Comparison of ENCODE assay signal across 25 cellular contexts in genomic region chr6:157754351-157754750, GRCh38.
DNase-seq lines count a peak whose midpoint lies in the region; TF ChIP-seq lines count a peak whose summit lies in the region.
"Had no signal": no experiment of that assay in that cellular context is flagged by ENCODE, and none has a peak within 500 bp of the region (broad histone marks: within the 10 kb centered on the region; RNA-seq: fewer than 3 reads in every experiment).

No MANE protein-coding gene starts in this region.

- CTCF ChIA-PET in HEK293 (lab: Yijun Ruan, JAX) = interaction anchor here (0.7 kb wide), 2 partner anchors 8 to 555 kb away, joined by 3 to 4 read pairs; no protein-coding TSS in a partner anchor

- H3K9me3 Mint-ChIP-seq in activated T-cell treated with anti-CD3 and anti-CD28 coated beads, Interleukin-2, amount 50 U/mL, for 24 hours = peaks cover 7% of the 10 kb centered on the region
- H3K9me3 Mint-ChIP-seq in activated T-helper 2 cell treated with anti-CD3 and anti-CD28 coated beads, Interferon-gamma antibody, Interleukin-2, Interleukin-4, amounts not matched to agents 10 μg/mL and 5 μg/mL and 100 μg/mL, durations not matched to agents 14 hours and 24 hours and 36 hours = peaks cover 9% of the 10 kb centered on the region
- H3K9me3 Mint-ChIP-seq in neural progenitor cell = peaks cover 38% of the 10 kb centered on the region

- H2AFZ ChIP-seq in neural progenitor cell (replicated peaks) = no peak overlapping the region

- intact Hi-C loops in activated T-helper 2 cell treated with anti-CD3 and anti-CD28 coated beads, Interferon-gamma antibody, Interleukin-2, Interleukin-4, amounts not matched to agents 10 μg/mL and 5 μg/mL and 100 μg/mL, durations not matched to agents 14 hours and 24 hours and 36 hours (cut with micrococcal nuclease) = no loop called here

- H3F3A ChIP-seq in neural progenitor cell (ENCODE audit: low read depth) = peaks cover 17% of the 10 kb centered on the region

- H3K4me1 ChIP-seq in HEK293 (ENCODE audit: control insufficient read depth, insufficient read depth, low read length) (0 out of 2 replicates have a peak, but pooled peaks cover 3% of the 10 kb centered on the region), neural progenitor cell (peaks cover 7% of the 10 kb centered on the region)

- no peaks in the 10 kb centered on the region for H3K36me3 ChIP-seq in HEK293 (ENCODE audit: control insufficient read depth in 2 of 2, insufficient read depth in 1 of 2, low read length in 2 of 2)
- no peaks in the 10 kb centered on the region for H3K36me3 ChIP-seq in neural progenitor cell

- H3K36me3 Mint-ChIP-seq in activated T-cell treated with anti-CD3 and anti-CD28 coated beads, Interleukin-2, amount 50 U/mL, for 24 hours (ENCODE audit: low read depth) = peaks cover 2% of the 10 kb centered on the region
- H3K36me3 Mint-ChIP-seq in activated T-helper 2 cell treated with anti-CD3 and anti-CD28 coated beads, Interferon-gamma antibody, Interleukin-2, Interleukin-4, amounts not matched to agents 10 μg/mL and 5 μg/mL and 100 μg/mL, durations not matched to agents 14 hours and 24 hours and 36 hours (ENCODE audit: low read depth) = no peaks in the 10 kb centered on the region
- peaks cover 4% of the 10 kb centered on the region for H3K36me3 Mint-ChIP-seq in neural progenitor cell
- H3K36me3 Mint-ChIP-seq: activated CD8-positive, alpha-beta memory T cell treated with anti-CD3 and anti-CD28 coated beads, Interleukin-2, amount 10 ng/mL, durations not matched to agents 7 days and 5 days; immature natural killer cell had no signal

- H3K27me3 ChIP-seq in neural progenitor cell = no peaks in the 10 kb centered on the region

- H3K4me2 ChIP-seq in neural progenitor cell = no peak overlapping the region
- H3K4me2 ChIP-seq: A549 had no signal

- H3K79me2 ChIP-seq in neural progenitor cell (ENCODE audit: low read depth) = no peaks in the 10 kb centered on the region

- H3K4me3 ChIP-seq in HEK293 (ENCODE audit: low read depth, low read length) = no peak overlapping the region
- H3K4me3 ChIP-seq in neural progenitor cell = no peak overlapping the region
- H3K4me3 ChIP-seq: A549, mucosa of descending colon had no signal

- H3K27ac ChIP-seq in HEK293 (ENCODE audit: extremely low read depth, low read depth, low read length) (no peak overlapping the region), neural progenitor cell (no peak overlapping the region)
- H3K27ac ChIP-seq: A549 had no signal

- peaks cover 96% of the 10 kb centered on the region for H3K4me1 Mint-ChIP-seq in activated T-cell treated with anti-CD3 and anti-CD28 coated beads, Interleukin-2, amount 50 U/mL, for 24 hours (ENCODE audit: low read depth)
- peaks cover 74% of the 10 kb centered on the region for H3K4me1 Mint-ChIP-seq in activated T-helper 2 cell treated with anti-CD3 and anti-CD28 coated beads, Interferon-gamma antibody, Interleukin-2, Interleukin-4, amounts not matched to agents 10 μg/mL and 5 μg/mL and 100 μg/mL, durations not matched to agents 14 hours and 24 hours and 36 hours (ENCODE audit: low read depth)
- peaks cover 31% of the 10 kb centered on the region for H3K4me1 Mint-ChIP-seq in neural progenitor cell

- no peaks in the 10 kb centered on the region for H4K20me1 ChIP-seq in neural progenitor cell (ENCODE audit: low read depth)

- POLR2A ChIA-PET in HEK293 (lab: Yijun Ruan, JAX) = no interaction called here

- no peaks in the 10 kb centered on the region for H3K27me3 Mint-ChIP-seq in activated T-cell treated with anti-CD3 and anti-CD28 coated beads, Interleukin-2, amount 50 U/mL, for 24 hours
- peaks cover 24% of the 10 kb centered on the region for H3K27me3 Mint-ChIP-seq in activated T-helper 2 cell treated with anti-CD3 and anti-CD28 coated beads, Interferon-gamma antibody, Interleukin-2, Interleukin-4, amounts not matched to agents 10 μg/mL and 5 μg/mL and 100 μg/mL, durations not matched to agents 14 hours and 24 hours and 36 hours (ENCODE audit: low read depth)
- no peaks in the 10 kb centered on the region for H3K27me3 Mint-ChIP-seq in neural progenitor cell (ENCODE audit: insufficient read depth, low read depth)

- peak overlapping the region; percentile 16 for H3K27ac Mint-ChIP-seq in activated T-cell treated with anti-CD3 and anti-CD28 coated beads, Interleukin-2, amount 50 U/mL, for 24 hours
- peak overlapping the region; percentile 74 for H3K27ac Mint-ChIP-seq in activated T-helper 2 cell treated with anti-CD3 and anti-CD28 coated beads, Interferon-gamma antibody, Interleukin-2, Interleukin-4, amounts not matched to agents 10 μg/mL and 5 μg/mL and 100 μg/mL, durations not matched to agents 14 hours and 24 hours and 36 hours
- H3K27ac Mint-ChIP-seq in neural progenitor cell = peak overlapping the region; percentile 82
- H3K27ac Mint-ChIP-seq: activated CD8-positive, alpha-beta memory T cell treated with anti-CD3 and anti-CD28 coated beads, Interleukin-2, amount 10 ng/mL, durations not matched to agents 7 days and 5 days; immature natural killer cell; nephron had no signal

- no peak overlapping the region for H3K9ac ChIP-seq in neural progenitor cell

- peak; percentile 30 for DNase-seq in activated T-cell treated with anti-CD3 and anti-CD28 coated beads, Interleukin-2, amount 50 U/mL, for 24 hours
- no peak for DNase-seq in activated T-cell treated with anti-CD3 and anti-CD28 coated beads, Interleukin-2, amount 50 U/mL, for 1 hour
- no peak for DNase-seq in activated T-helper 2 cell treated with anti-CD3 and anti-CD28 coated beads, Interferon-gamma antibody, Interleukin-2, Interleukin-4, amounts not matched to agents 10 μg/mL and 5 μg/mL and 100 μg/mL, durations not matched to agents 14 hours and 24 hours and 36 hours (ENCODE audit: low spot score)
- DNase-seq in neural progenitor cell (ENCODE audit: low spot score) (no peak), H4 (ENCODE audit: low spot score) (no peak), NCI-H187 (lab: John Stamatoyannopoulos, UW) (no peak), AML-193 (lab: John Stamatoyannopoulos, UW) (no peak)
- DNase-seq: activated CD4-positive, alpha-beta T cell treated with anti-CD3 and anti-CD28 coated beads for 4 hours; activated CD8-positive, alpha-beta memory T cell treated with anti-CD3 and anti-CD28 coated beads, Interleukin-2, amount 10 ng/mL, durations not matched to agents 7 days and 5 days; central memory CD4-positive, alpha-beta T cell; cortex of kidney; effector memory CD4-positive, alpha-beta T cell; immature natural killer cell; KG1; left colon; mammary epithelial cell; MM.1S; mucosa of descending colon; NCI-H1436 treated with DMSO at 0.1 percent for 48 hours; NCI-H2107; NCI-H748 treated with DMSO at 0.1 percent for 48 hours; SHP77 had no signal

- TF ChIP-seq CTCF in HEK293 (tag by site-specific recombination; IDR thresholded peaks at IDR 0.05) = no peak
- no peak for TF ChIP-seq CTCF in neural progenitor cell (IDR thresholded peaks at IDR 0.05)

- H3K9me3 ChIP-seq in HEK293 (ENCODE audit: control insufficient read depth, insufficient read depth, low read depth, low read length) = no peaks in the 10 kb centered on the region
- no peaks in the 10 kb centered on the region for H3K9me3 ChIP-seq in neural progenitor cell (ENCODE audit: low read depth)
- H3K9me3 ChIP-seq: A549, mucosa of descending colon had no signal

- H3K4me3 Mint-ChIP-seq in activated T-cell treated with anti-CD3 and anti-CD28 coated beads, Interleukin-2, amount 50 U/mL, for 24 hours = no peak overlapping the region
- peak overlapping the region; percentile 15 for H3K4me3 Mint-ChIP-seq in activated T-helper 2 cell treated with anti-CD3 and anti-CD28 coated beads, Interferon-gamma antibody, Interleukin-2, Interleukin-4, amounts not matched to agents 10 μg/mL and 5 μg/mL and 100 μg/mL, durations not matched to agents 14 hours and 24 hours and 36 hours (ENCODE audit: low read depth)
- H3K4me3 Mint-ChIP-seq in neural progenitor cell = no peak overlapping the region
- H3K4me3 Mint-ChIP-seq: activated CD8-positive, alpha-beta memory T cell treated with anti-CD3 and anti-CD28 coated beads, Interleukin-2, amount 10 ng/mL, durations not matched to agents 7 days and 5 days; immature natural killer cell; nephron had no signal

TF ChIP-seq in HEK293, 187 proteins besides CTCF, POLR2A, EP300 and RAD21:
- TF ChIP-seq SETDB1 (IDR thresholded peaks at IDR 0.05; ENCODE audit: insufficient read length, low read length) (peak; percentile 24), ZNF561 (tag by site-specific recombination; IDR thresholded peaks at IDR 0.05; ENCODE audit: borderline replicate concordance) (no peak)

Comparison
In these comparisons a context has a peak if more than half of its experiments do, and no peak if none do; other contexts are left out.
1. H3K27ac Mint-ChIP-seq: peak in every context shown above with its lines; median percentile 82 in neural progenitor cell; 74 in activated T-helper 2 cell treated with anti-CD3 and anti-CD28 coated beads, Interferon-gamma antibody, Interleukin-2, Interleukin-4, amounts not matched to agents 10 μg/mL and 5 μg/mL and 100 μg/mL, durations not matched to agents 14 hours and 24 hours and 36 hours; 16 in activated T-cell treated with anti-CD3 and anti-CD28 coated beads, Interleukin-2, amount 50 U/mL, for 24 hours.